1 cellular context compared by ENCODE assay signal in genomic region chr21:38887750-38888149, GRCh38.
TF ChIP-seq lines count a peak whose summit lies in the region.

No MANE protein-coding gene starts in this region.

TF ChIP-seq in K562, 482 proteins besides CTCF, POLR2A, EP300 and RAD21 (continued from another document):
- TF ChIP-seq ELF4 (CRISPR knock-in tag; IDR thresholded peaks at IDR 0.05): no peak
- no peak for TF ChIP-seq MEF2A (IDR thresholded peaks at IDR 0.05; ENCODE audit: control insufficient read depth, low read depth, low read length)
- TF ChIP-seq ASH1L (IDR thresholded peaks at IDR 0.05; ENCODE audit: borderline replicate concordance, low read depth, partially characterized antibody): no peak
- TF ChIP-seq ZNF316 (IDR thresholded peaks at IDR 0.05): peak; percentile 75
- no peak for TF ChIP-seq ZBTB1 (CRISPR knock-in tag; IDR thresholded peaks at IDR 0.05; ENCODE audit: borderline replicate concordance, low read depth)
- TF ChIP-seq FOXP1 (CRISPR knock-in tag; IDR thresholded peaks at IDR 0.05): no peak
- peak; percentile 72 for TF ChIP-seq MAFF (IDR thresholded peaks at IDR 0.05; ENCODE audit: low read length)
- TF ChIP-seq PHB2 (IDR thresholded peaks at IDR 0.05; ENCODE audit: low read depth): no peak
- no peak for TF ChIP-seq RFX7 (CRISPR knock-in tag; IDR thresholded peaks at IDR 0.05)
- peak; percentile 69; the same call in 1 of the 2 replicates for TF ChIP-seq C11orf30 (IDR thresholded peaks at IDR 0.05; ENCODE audit: low read depth)
- TF ChIP-seq SRSF9 (IDR thresholded peaks at IDR 0.05; ENCODE audit: borderline replicate concordance, low read depth, low read length): no peak
